In the genomic region with DNA sequence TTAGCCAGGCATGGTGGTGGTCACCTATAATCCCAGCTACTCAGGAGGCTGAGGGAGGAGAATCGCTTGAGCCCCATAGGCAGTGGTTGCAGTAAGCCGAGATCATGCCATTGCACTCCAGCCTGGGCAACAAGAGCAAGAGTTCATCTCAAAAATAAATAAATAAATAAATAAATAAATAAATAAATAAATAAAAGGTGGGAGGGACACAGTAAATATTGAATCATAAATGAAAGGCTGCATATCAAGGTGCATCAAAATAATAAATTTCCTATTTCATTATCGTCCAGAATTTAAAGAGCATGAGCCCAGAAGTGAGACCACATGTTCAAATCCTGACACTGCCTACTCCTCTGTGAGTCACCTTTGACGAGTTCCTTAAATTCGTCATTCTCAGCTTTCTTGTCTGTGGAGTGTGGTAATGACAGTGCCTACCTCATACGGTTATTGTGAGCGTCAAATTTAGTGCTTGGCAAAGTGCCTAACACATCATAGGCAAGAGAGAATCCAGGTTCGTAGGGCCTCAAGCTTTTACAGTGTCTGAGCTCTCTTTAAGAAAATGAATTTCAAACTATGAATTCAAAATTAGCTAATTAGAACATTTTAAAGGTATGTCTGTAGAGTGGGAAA, we compare ENCODE assay signal across 14 cellular contexts. TPM values are rescaled to one million over a fixed set of nuclear protein-coding genes. Genes with fewer than 3 reads are reported as not detected.
DNase-seq lines count a peak whose midpoint lies in the region; ATAC-seq, FAIRE-seq and TF ChIP-seq lines count a peak whose summit lies in the region.
"Had no signal": no experiment of that assay in that cellular context is flagged by ENCODE, and none has a peak within 500 bp of the region (broad histone marks: within the 10 kb centered on the region; RNA-seq: fewer than 3 reads in every experiment).

No MANE protein-coding gene starts in this region.

- DNase-seq in A549 (ENCODE audit: low read depth in 1 of 2, low spot score in 1 of 2) (peak; percentile 31 to 87), HCT116 (ENCODE audit: low read depth, low spot score) (peak; percentile 67), RCC 7860 (ENCODE audit: low spot score) (peak; percentile 68), fibroblast of lung (ENCODE audit: low read depth in 2 of 2) (peak; percentile 59 to 78), NK-92 (lab: John Stamatoyannopoulos, UW; ENCODE audit: unreplicated experiment) (no peak), G401 (ENCODE audit: low spot score) (no peak), NCI-H2107 (lab: John Stamatoyannopoulos, UW) (no peak)
- DNase-seq: esophagus squamous epithelium; HFFc6; left cardiac atrium; stimulated activated CD4-positive, alpha-beta T cell treated with anti-CD3 and anti-CD28 coated beads, Interleukin-2, amount 100 ng/mL, for 24 hours had no signal

- H3K27me3 ChIP-seq in HCT116 (ENCODE audit: insufficient read depth, low read length) (no peaks in the 10 kb centered on the region), fibroblast of lung (ENCODE audit: control insufficient read depth, insufficient read depth, low read length) (no peaks in the 10 kb centered on the region)
- H3K27me3 ChIP-seq: esophagus squamous epithelium, neutrophil had no signal

- FAIRE-seq in A549 (lab: Jason Lieb, UNC) (no peak), RCC 7860 (lab: Jason Lieb, UNC) (peak; percentile 32)

- POLR2A ChIA-PET in A549 (lab: Yijun Ruan, JAX) (interaction anchor here (0.7 kb wide), 1 partner anchor 379 kb away, joined by 3 read pairs; no protein-coding TSS in a partner anchor), HCT116 (lab: Charles Lee) (no interaction called here)

- H3K36me3 ChIP-seq in HCT116 (ENCODE audit: control insufficient read depth in 1 of 2, insufficient read depth in 2 of 2, low read length in 2 of 2) (no peaks in the 10 kb centered on the region), fibroblast of lung (ENCODE audit: control insufficient read depth, insufficient read depth, low read length) (no peaks in the 10 kb centered on the region)
- H3K36me3 ChIP-seq: neutrophil had no signal

- H3K9me2 ChIP-seq in HCT116 (ENCODE audit: insufficient read depth) = no peaks in the 10 kb centered on the region

- H3K4me1 ChIP-seq in A549 = peaks cover 62% of the 10 kb centered on the region
- peaks cover 8 to 12% of the 10 kb centered on the region in 2 experiments for H3K4me1 ChIP-seq in HCT116 (ENCODE audit: control insufficient read depth in 1 of 2, insufficient read depth in 2 of 2, low read length in 2 of 2)
- no peaks in the 10 kb centered on the region for H3K4me1 ChIP-seq in fibroblast of lung (ENCODE audit: control insufficient read depth, extremely low read depth, insufficient read depth, low read length)

- CTCF ChIA-PET in A549 (lab: Yijun Ruan, JAX) (no interaction called here), HCT116 (lab: Charles Lee) (no interaction called here)

- no peak for TF ChIP-seq RAD21 in A549 (conservative IDR thresholded peaks at IDR 0.05 in 1 of 2, IDR thresholded peaks at IDR 0.05 in 1 of 2)
- no peak for TF ChIP-seq RAD21 in HCT116 (IDR thresholded peaks at IDR 0.05; ENCODE audit: low read depth)

- no peak for TF ChIP-seq CTCF in A549 (IDR thresholded peaks at IDR 0.05)
- no peak for TF ChIP-seq CTCF in HCT116 (IDR thresholded peaks at IDR 0.05 in 2 of 3, conservative IDR thresholded peaks at IDR 0.05 in 1 of 3; ENCODE audit: borderline replicate concordance in 1 of 3, insufficient read depth in 1 of 3, low read depth in 2 of 3, low read length in 2 of 3)
- no peak for TF ChIP-seq CTCF in fibroblast of lung (conservative IDR thresholded peaks at IDR 0.05 in 1 of 2, IDR thresholded peaks at IDR 0.05 in 1 of 2; ENCODE audit: low read depth in 1 of 2, low read length in 2 of 2)

- H3K9me3 ChIP-seq in A549 (no peaks in the 10 kb centered on the region), HCT116 (ENCODE audit: control insufficient read depth in 1 of 2, insufficient read depth in 1 of 2, low read depth in 1 of 2, low read length in 2 of 2) (no peaks in the 10 kb centered on the region), fibroblast of lung (ENCODE audit: control insufficient read depth, insufficient read depth, low read depth, low read length) (no peaks in the 10 kb centered on the region)
- H3K9me3 ChIP-seq: esophagus squamous epithelium, neutrophil had no signal

- H3K27ac ChIP-seq in A549 (peak overlapping the region; percentile 77 to 90), HCT116 (ENCODE audit: low read depth, low read length) (no peak overlapping the region), fibroblast of lung (ENCODE audit: insufficient read depth, low read length) (no peak overlapping the region)
- H3K27ac ChIP-seq: neutrophil had no signal

- no peak overlapping the region for H3K4me3 ChIP-seq in A549
- H3K4me3 ChIP-seq in HCT116 (replicated peaks in 1 of 2; ENCODE audit: low read depth in 1 of 2, low read length in 2 of 2) = no peak overlapping the region
- H3K4me3 ChIP-seq in fibroblast of lung (replicated peaks in 1 of 4; ENCODE audit: control extremely low read depth in 1 of 4, insufficient read depth in 1 of 4, low read depth in 3 of 4, low read length in 4 of 4) = no peak overlapping the region
- H3K4me3 ChIP-seq: esophagus squamous epithelium had no signal

- RAD21 ChIA-PET in HCT116 (lab: Charles Lee; ENCODE audit: low non-redundant PET in 1 of 2, low total read pairs in 2 of 2, uncharacterized antibody in 2 of 2, unreplicated experiment in 2 of 2) = no interaction called here

- H4K20me1 ChIP-seq in HCT116 (ENCODE audit: insufficient read depth) (no peaks in the 10 kb centered on the region), fibroblast of lung (ENCODE audit: control insufficient read depth, extremely low read depth, insufficient read depth, low read length) (no peaks in the 10 kb centered on the region)

- TF ChIP-seq POLR2A in A549 (IDR thresholded peaks at IDR 0.05; ENCODE audit: low read length) (no peak), HCT116 (IDR thresholded peaks at IDR 0.05; ENCODE audit: borderline replicate concordance, extremely low read depth, insufficient read depth, insufficient read length) (no peak)

- peak overlapping the region; percentile 65 for H2AFZ ChIP-seq in HCT116 (ENCODE audit: low read depth, low read length, poor library complexity, severe bottlenecking)
- no peak overlapping the region for H2AFZ ChIP-seq in fibroblast of lung (ENCODE audit: low read length)

- 21% methylated on average over 8 of the region's 8 CpGs for WGBS in A549 (ENCODE audit: missing lambda C conversion rate)

- ATAC-seq in A549 (peak; percentile 77 to 95), HCT116 (peak; percentile 65; the same call in 1 of the 2 replicates), HG03159 (IDR thresholded peaks at IDR 0.05; ENCODE audit: unreplicated experiment) (no peak)

- TF ChIP-seq EP300 in A549 (IDR thresholded peaks at IDR 0.05) = 0 out of 5 replicates have a peak, but pooled peaks of 1 of the 2 experiments have one; percentile 19

- no peak overlapping the region for H3K9ac ChIP-seq in HCT116 (ENCODE audit: low read length)
- no peak overlapping the region for H3K9ac ChIP-seq in fibroblast of lung (ENCODE audit: insufficient read depth, low read length)

- in situ Hi-C loops in G401 (cut with HindIII; ENCODE audit: low sequenced_read_pairs) = no loop called here

- H3K79me2 ChIP-seq in HCT116 (ENCODE audit: insufficient read depth, low read length) (no peaks in the 10 kb centered on the region), fibroblast of lung (ENCODE audit: control insufficient read depth, insufficient read depth, low read length) (no peaks in the 10 kb centered on the region)

- H3K4me2 ChIP-seq in A549 (peak overlapping the region; percentile 71), HCT116 (ENCODE audit: low read length) (peak overlapping the region; percentile 44), fibroblast of lung (ENCODE audit: extremely low read depth, insufficient read depth, low read length) (no peak overlapping the region)

- intact Hi-C loops in HCT116 (cut with micrococcal nuclease) = no loop called here

- no TSS peak for BruUV-seq in HCT116 (replicated peaks; lab: Mats Ljungman, UMichigan)

TF ChIP-seq in A549, 52 proteins besides CTCF, POLR2A, EP300 and RAD21 (continues in another document):
- TF ChIP-seq CEBPB (IDR thresholded peaks at IDR 0.05) (peak in 1 of 2 experiments; percentile 33; a peak in 1 of 4 replicates), GATA3 (IDR thresholded peaks at IDR 0.05; ENCODE audit: borderline replicate concordance) (no peak; the same call in 1 of the 2 replicates), CBX2 (IDR thresholded peaks at IDR 0.05; ENCODE audit: borderline replicate concordance, low read depth) (no peak)

TF ChIP-seq in HCT116, 20 proteins besides CTCF, POLR2A, EP300 and RAD21 (continues in another document):
- TF ChIP-seq ELF1 (IDR thresholded peaks at IDR 0.05; ENCODE audit: borderline replicate concordance, low read depth) (no peak), TCF7L2 (IDR thresholded peaks at IDR 0.05; ENCODE audit: borderline replicate concordance, extremely low read depth, insufficient read depth, insufficient read length) (no peak), SIN3A (IDR thresholded peaks at IDR 0.05; ENCODE audit: low read depth) (no peak), ZFX (IDR thresholded peaks at IDR 0.05) (no peak), CEBPB (IDR thresholded peaks at IDR 0.05; ENCODE audit: low read depth) (peak; percentile 24; the same call in 1 of the 2 replicates), POLR2AphosphoS5 (IDR thresholded peaks at IDR 0.05; ENCODE audit: low read depth, low read length) (0 out of 2 replicates have a peak, but pooled peaks have one; percentile 23), EGR1 (IDR thresholded peaks at IDR 0.05; ENCODE audit: low read depth) (0 out of 2 replicates have a peak, but pooled peaks have one; percentile 16)
- TF ChIP-seq, protein P1, sequence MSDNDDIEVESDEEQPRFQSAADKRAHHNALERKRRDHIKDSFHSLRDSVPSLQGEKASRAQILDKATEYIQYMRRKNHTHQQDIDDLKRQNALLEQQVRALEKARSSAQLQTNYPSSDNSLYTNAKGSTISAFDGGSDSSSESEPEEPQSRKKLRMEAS (IDR thresholded peaks at IDR 0.05) = peak; percentile 73
- TF ChIP-seq, protein P2, sequence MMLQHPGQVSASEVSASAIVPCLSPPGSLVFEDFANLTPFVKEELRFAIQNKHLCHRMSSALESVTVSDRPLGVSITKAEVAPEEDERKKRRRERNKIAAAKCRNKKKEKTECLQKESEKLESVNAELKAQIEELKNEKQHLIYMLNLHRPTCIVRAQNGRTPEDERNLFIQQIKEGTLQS (IDR thresholded peaks at IDR 0.05) = no peak

RNA-seq across cellular contexts. Expression of gene IL15, which starts 49.9 kb away (rescaled TPM):
- polyA plus RNA-seq in A549 (2011; rRNA removed) (24.0 and 32.3 TPM in 2 replicates), A549 (2017; fragmentation: RNase III; extraction: RNeasy Plus Mini Kit Qiagen cat#74134 plus additional on column Dnase treatment) (12.7 to 16.2 TPM (median 14.1 TPM) in 3 replicates), fibroblast of lung (5.6 and 10.0 TPM in 2 replicates)
- 7.5 and 8.4 TPM in 2 replicates for polyA plus RNA-seq in A549 (2012; cell fraction: cytosol; rRNA removed)
- polyA plus RNA-seq in A549 (2012; cell fraction: nucleus; rRNA removed) = 14.6 and 15.2 TPM in 2 replicates
- 16.2 and 17.4 TPM in 2 replicates for polyA minus RNA-seq in A549 (2011; rRNA and poly(A)+ RNA removed)
- total RNA-seq in HCT116 (2021; ENCODE audit: unreplicated experiment) (1.2 TPM), fibroblast of lung (5.9 and 14.9 TPM in 2 replicates)
- polyA plus RNA-seq in HCT116 (2012) = 0.62 and 0.75 TPM in 2 replicates
- 4.4 and 4.9 TPM in 2 replicates for polyA plus RNA-seq in fibroblast of lung (2012)
- 0.75 and 0.78 TPM in 2 replicates for polyA minus RNA-seq in fibroblast of lung (ENCODE audit: low replicate concordance)
- not detected in 2 replicates for total RNA-seq in G401 (2014; rRNA removed; shearing (Covaris generic))
- total RNA-seq: OCI-LY7 had no signal

Comparison
In these comparisons a context has a peak if more than half of its experiments do, and no peak if none do; other contexts are left out.
1. DNase-seq: peak in A549 (2 of 2), HCT116 (single experiment), RCC 7860 (single experiment) and fibroblast of lung (2 of 2); none in NK-92 (single experiment), G401 (single experiment) and NCI-H2107 (single experiment).
2. H3K27ac ChIP-seq: peak in A549 (2 of 2); none in HCT116 (single experiment) and fibroblast of lung (single experiment).